ENCODE assay signal across 23 cellular contexts in genomic region chr7:155935005-155935557, GRCh38.
DNase-seq lines count a peak whose midpoint lies in the region; ATAC-seq and TF ChIP-seq lines count a peak whose summit lies in the region.
"Had no signal": no experiment of that assay in that cellular context is flagged by ENCODE, and none has a peak within 500 bp of the region (broad histone marks: within the 10 kb centered on the region; RNA-seq: fewer than 3 reads in every experiment).

No MANE protein-coding gene starts in this region.

- no peak overlapping the region for H3K18ac ChIP-seq in mesenchymal stem cell (ENCODE audit: low read depth in 1 of 2, low read length in 2 of 2)

- peaks cover 0 to 10% of the 10 kb centered on the region in 2 experiments for H3K27me3 ChIP-seq in mesenchymal stem cell (ENCODE audit: control insufficient read depth in 1 of 2, insufficient read depth in 1 of 2, low read length in 2 of 2)
- H3K27me3 ChIP-seq: BLaER1 had no signal

- no peak overlapping the region for H3K9ac ChIP-seq in mesenchymal stem cell (ENCODE audit: low read length)
- H3K9ac ChIP-seq: BLaER1 had no signal

- H3K9me3 Mint-ChIP-seq in activated CD8-positive, alpha-beta T cell treated with anti-CD3 and anti-CD28 coated beads for 36 hours: peaks cover 9% of the 10 kb centered on the region
- H3K9me3 Mint-ChIP-seq in activated CD8-positive, alpha-beta T cell treated with anti-CD3 and anti-CD28 coated beads, Interleukin-2, amount 10 ng/mL, durations not matched to agents 7 days and 5 days (ENCODE audit: insufficient read depth): no peaks in the 10 kb centered on the region
- peaks cover 27% of the 10 kb centered on the region for H3K9me3 Mint-ChIP-seq in activated T-helper 1 cell treated with anti-CD3 and anti-CD28 coated beads, Interleukin-12 subunit alpha, Interleukin-12 subunit beta, Interleukin-2, Interleukin-4 antibody, amounts not matched to agents 30 ng/mL and 10 ng/mL and 1 ng/mL, durations not matched to agents 14 hours and 24 hours and 36 hours

- H2AFZ ChIP-seq in mesenchymal stem cell (ENCODE audit: low read depth, low read length): peak overlapping the region; percentile 5

- H2AK5ac ChIP-seq in mesenchymal stem cell (ENCODE audit: low read length, severe bottlenecking): no peak overlapping the region

- H3K79me1 ChIP-seq in mesenchymal stem cell (replicated peaks; ENCODE audit: low read length, poor library complexity, severe bottlenecking): no peaks in the 10 kb centered on the region

- no peaks in the 10 kb centered on the region for H3K4me1 Mint-ChIP-seq in activated CD8-positive, alpha-beta T cell treated with anti-CD3 and anti-CD28 coated beads for 36 hours (ENCODE audit: low read depth)
- H3K4me1 Mint-ChIP-seq in activated CD8-positive, alpha-beta T cell treated with anti-CD3 and anti-CD28 coated beads, Interleukin-2, amount 10 ng/mL, durations not matched to agents 7 days and 5 days (ENCODE audit: low read depth): no peaks in the 10 kb centered on the region
- H3K4me1 Mint-ChIP-seq in activated T-helper 1 cell treated with anti-CD3 and anti-CD28 coated beads, Interleukin-12 subunit alpha, Interleukin-12 subunit beta, Interleukin-2, Interleukin-4 antibody, amounts not matched to agents 30 ng/mL and 10 ng/mL and 1 ng/mL, durations not matched to agents 14 hours and 24 hours and 36 hours (ENCODE audit: low read depth): no peaks in the 10 kb centered on the region
- H3K4me1 Mint-ChIP-seq: CD4-positive, CD25-positive, alpha-beta regulatory T cell; IgD-negative memory B cell had no signal

- H3K4me2 ChIP-seq in mesenchymal stem cell (ENCODE audit: low read length, poor library complexity, severe bottlenecking): no peak overlapping the region
- H3K4me2 ChIP-seq: BLaER1 had no signal

- no peaks in the 10 kb centered on the region for H3K36me3 ChIP-seq in mesenchymal stem cell (ENCODE audit: control insufficient read depth in 1 of 2, insufficient read depth in 2 of 2, low read depth in 1 of 2, low read length in 2 of 2)
- H3K36me3 ChIP-seq: BLaER1 had no signal

- DNase-seq in activated CD8-positive, alpha-beta T cell treated with anti-CD3 and anti-CD28 coated beads for 36 hours: no peak
- DNase-seq in activated CD8-positive, alpha-beta T cell treated with anti-CD3 and anti-CD28 coated beads, Interleukin-2, amount 10 ng/mL, durations not matched to agents 7 days and 5 days: no peak
- DNase-seq in DMS53 treated with DMSO at 0.1 percent for 48 hours (lab: John Stamatoyannopoulos, UW; ENCODE audit: unreplicated experiment) (peak; percentile 8), NCI-H345 treated with DMSO at 0.1 percent for 48 hours (lab: John Stamatoyannopoulos, UW; ENCODE audit: unreplicated experiment) (peak; percentile 23), mesenchymal stem cell (no peak), amygdala (lab: John Stamatoyannopoulos, UW) (no peak)
- DNase-seq in activated T-helper 1 cell treated with anti-CD3 and anti-CD28 coated beads, Interleukin-12 subunit alpha, Interleukin-12 subunit beta, Interleukin-2, Interleukin-4 antibody, amounts not matched to agents 30 ng/mL and 10 ng/mL and 1 ng/mL, durations not matched to agents 14 hours and 24 hours and 36 hours (ENCODE audit: low spot score): no peak
- DNase-seq: CD4-positive, CD25-positive, alpha-beta regulatory T cell; DMS79; EL; GDM1; HCEC 1CT; NCI-H1048; NCI-H1694; NCI-H2081 treated with DMSO at 0.1 percent for 48 hours; NCI-H2171 treated with DMSO at 0.1 percent for 48 hours; NCI-H446; NCI-H524 treated with DMSO at 0.1 percent for 48 hours; RPMI8226; SHP77 had no signal

- H2BK12ac ChIP-seq in mesenchymal stem cell (ENCODE audit: low read length in 2 of 2): no peak overlapping the region

- WGBS in mesenchymal stem cell: 44% methylated on average over 3 of the region's 3 CpGs

- H3K4ac ChIP-seq in mesenchymal stem cell (ENCODE audit: low read depth in 1 of 2, low read length in 2 of 2): no peak overlapping the region

- no peak overlapping the region for H3K23ac ChIP-seq in mesenchymal stem cell (ENCODE audit: low read length in 2 of 2)

- H3K4me3 Mint-ChIP-seq in activated CD8-positive, alpha-beta T cell treated with anti-CD3 and anti-CD28 coated beads for 36 hours: no peak overlapping the region
- no peak overlapping the region for H3K4me3 Mint-ChIP-seq in activated CD8-positive, alpha-beta T cell treated with anti-CD3 and anti-CD28 coated beads, Interleukin-2, amount 10 ng/mL, durations not matched to agents 7 days and 5 days
- H3K4me3 Mint-ChIP-seq in activated T-helper 1 cell treated with anti-CD3 and anti-CD28 coated beads, Interleukin-12 subunit alpha, Interleukin-12 subunit beta, Interleukin-2, Interleukin-4 antibody, amounts not matched to agents 30 ng/mL and 10 ng/mL and 1 ng/mL, durations not matched to agents 14 hours and 24 hours and 36 hours: no peak overlapping the region
- H3K4me3 Mint-ChIP-seq: CD4-positive, CD25-positive, alpha-beta regulatory T cell; IgD-negative memory B cell had no signal

- intact Hi-C loops in activated CD8-positive, alpha-beta T cell treated with anti-CD3 and anti-CD28 coated beads for 36 hours (cut with micrococcal nuclease): no loop called here
- intact Hi-C loops in activated T-helper 1 cell treated with anti-CD3 and anti-CD28 coated beads, Interleukin-12 subunit alpha, Interleukin-12 subunit beta, Interleukin-2, Interleukin-4 antibody, amounts not matched to agents 30 ng/mL and 10 ng/mL and 1 ng/mL, durations not matched to agents 14 hours and 24 hours and 36 hours (cut with micrococcal nuclease): no loop called here

- H4K8ac ChIP-seq in mesenchymal stem cell (ENCODE audit: low read length): no peak overlapping the region

- no peak overlapping the region for H2BK5ac ChIP-seq in mesenchymal stem cell (ENCODE audit: low read depth, low read length, poor library complexity, severe bottlenecking)

- ATAC-seq in activated CD8-positive, alpha-beta T cell treated with anti-CD3 and anti-CD28 coated beads for 36 hours: peak; percentile 56
- no peak for ATAC-seq in activated CD8-positive, alpha-beta T cell treated with anti-CD3 and anti-CD28 coated beads, Interleukin-2, amount 10 ng/mL, durations not matched to agents 7 days and 5 days
- ATAC-seq: GM12878 had no signal

- POLR2A ChIA-PET in activated CD8-positive, alpha-beta T cell treated with anti-CD3 and anti-CD28 coated beads for 36 hours (lab: Charles Lee): no interaction called here
- POLR2A ChIA-PET in activated CD8-positive, alpha-beta T cell treated with anti-CD3 and anti-CD28 coated beads, Interleukin-2, amount 10 ng/mL, durations not matched to agents 7 days and 5 days (lab: Charles Lee): no interaction called here

- H3K9me3 ChIP-seq in mesenchymal stem cell (ENCODE audit: control insufficient read depth, low read length): peaks cover 10% of the 10 kb centered on the region

- H3K4me1 ChIP-seq in mesenchymal stem cell (ENCODE audit: control insufficient read depth, insufficient read depth, low read depth, low read length): no peaks in the 10 kb centered on the region
- H3K4me1 ChIP-seq: BLaER1 had no signal

- H3K4me3 ChIP-seq in mesenchymal stem cell (ENCODE audit: insufficient read depth in 1 of 2, low read depth in 1 of 2, low read length in 2 of 2): no peak overlapping the region
- H3K4me3 ChIP-seq: BLaER1, GM12878 had no signal

- H2BK120ac ChIP-seq in mesenchymal stem cell (ENCODE audit: low read depth, low read length): no peak overlapping the region

- no peak overlapping the region for H2BK15ac ChIP-seq in mesenchymal stem cell (ENCODE audit: low read depth, poor library complexity, severe bottlenecking)

- no peak overlapping the region for H4K91ac ChIP-seq in mesenchymal stem cell (ENCODE audit: low read length)

- H3K27ac ChIP-seq in mesenchymal stem cell (ENCODE audit: low read length, poor library complexity, severe bottlenecking): no peak overlapping the region
- H3K27ac ChIP-seq: BLaER1 had no signal

- H3K27me3 Mint-ChIP-seq in activated CD8-positive, alpha-beta T cell treated with anti-CD3 and anti-CD28 coated beads for 36 hours: no peaks in the 10 kb centered on the region
- peaks cover 6% of the 10 kb centered on the region for H3K27me3 Mint-ChIP-seq in activated CD8-positive, alpha-beta T cell treated with anti-CD3 and anti-CD28 coated beads, Interleukin-2, amount 10 ng/mL, durations not matched to agents 7 days and 5 days (ENCODE audit: low read depth)
- H3K27me3 Mint-ChIP-seq in activated T-helper 1 cell treated with anti-CD3 and anti-CD28 coated beads, Interleukin-12 subunit alpha, Interleukin-12 subunit beta, Interleukin-2, Interleukin-4 antibody, amounts not matched to agents 30 ng/mL and 10 ng/mL and 1 ng/mL, durations not matched to agents 14 hours and 24 hours and 36 hours (ENCODE audit: insufficient read depth): peaks cover 4% of the 10 kb centered on the region

- no peak overlapping the region for H3K14ac ChIP-seq in mesenchymal stem cell (ENCODE audit: low read length in 2 of 2)

- CTCF ChIA-PET in activated CD8-positive, alpha-beta T cell treated with anti-CD3 and anti-CD28 coated beads for 36 hours (lab: Charles Lee): no interaction called here
- CTCF ChIA-PET in activated CD8-positive, alpha-beta T cell treated with anti-CD3 and anti-CD28 coated beads, Interleukin-2, amount 10 ng/mL, durations not matched to agents 7 days and 5 days (lab: Charles Lee): no interaction called here

- H3K36me3 Mint-ChIP-seq in activated CD8-positive, alpha-beta T cell treated with anti-CD3 and anti-CD28 coated beads for 36 hours (ENCODE audit: low read depth): no peaks in the 10 kb centered on the region
- H3K36me3 Mint-ChIP-seq in activated CD8-positive, alpha-beta T cell treated with anti-CD3 and anti-CD28 coated beads, Interleukin-2, amount 10 ng/mL, durations not matched to agents 7 days and 5 days (ENCODE audit: low read depth): no peaks in the 10 kb centered on the region
- H3K36me3 Mint-ChIP-seq in activated T-helper 1 cell treated with anti-CD3 and anti-CD28 coated beads, Interleukin-12 subunit alpha, Interleukin-12 subunit beta, Interleukin-2, Interleukin-4 antibody, amounts not matched to agents 30 ng/mL and 10 ng/mL and 1 ng/mL, durations not matched to agents 14 hours and 24 hours and 36 hours (ENCODE audit: low read depth): no peaks in the 10 kb centered on the region
- H3K36me3 Mint-ChIP-seq: CD4-positive, CD25-positive, alpha-beta regulatory T cell; IgD-negative memory B cell had no signal

- no peak for TF ChIP-seq CTCF in activated CD8-positive, alpha-beta T cell treated with anti-CD3 and anti-CD28 coated beads for 36 hours (IDR thresholded peaks at IDR 0.05)

- no peak overlapping the region for H3K27ac Mint-ChIP-seq in activated CD8-positive, alpha-beta T cell treated with anti-CD3 and anti-CD28 coated beads for 36 hours
- no peak overlapping the region for H3K27ac Mint-ChIP-seq in activated CD8-positive, alpha-beta T cell treated with anti-CD3 and anti-CD28 coated beads, Interleukin-2, amount 10 ng/mL, durations not matched to agents 7 days and 5 days
- H3K27ac Mint-ChIP-seq in activated T-helper 1 cell treated with anti-CD3 and anti-CD28 coated beads, Interleukin-12 subunit alpha, Interleukin-12 subunit beta, Interleukin-2, Interleukin-4 antibody, amounts not matched to agents 30 ng/mL and 10 ng/mL and 1 ng/mL, durations not matched to agents 14 hours and 24 hours and 36 hours: no peak overlapping the region
- H3K27ac Mint-ChIP-seq: CD4-positive, CD25-positive, alpha-beta regulatory T cell; IgD-negative memory B cell had no signal

Comparison
In these comparisons a context has a peak if more than half of its experiments do, and no peak if none do; other contexts are left out.
1. DNase-seq: peak in DMS53 treated with DMSO at 0.1 percent for 48 hours (single experiment) and NCI-H345 treated with DMSO at 0.1 percent for 48 hours (single experiment); none in activated CD8-positive, alpha-beta T cell treated with anti-CD3 and anti-CD28 coated beads for 36 hours (single experiment), activated CD8-positive, alpha-beta T cell treated with anti-CD3 and anti-CD28 coated beads, Interleukin-2, amount 10 ng/mL, durations not matched to agents 7 days and 5 days (single experiment), mesenchymal stem cell (single experiment), amygdala (0 of 56) and activated T-helper 1 cell treated with anti-CD3 and anti-CD28 coated beads, Interleukin-12 subunit alpha, Interleukin-12 subunit beta, Interleukin-2, Interleukin-4 antibody, amounts not matched to agents 30 ng/mL and 10 ng/mL and 1 ng/mL, durations not matched to agents 14 hours and 24 hours and 36 hours (single experiment).